Comparison of ENCODE assay signal across 1 cellular context in genomic region chr19:7832009-7832408, GRCh38.
TF ChIP-seq lines count a peak whose summit lies in the region.

No MANE protein-coding gene starts in this region.

TF ChIP-seq in HepG2, 621 proteins besides CTCF, POLR2A, EP300 and RAD21:
- TF ChIP-seq PAWR (CRISPR knock-in tag; IDR thresholded peaks at IDR 0.05; ENCODE audit: borderline replicate concordance) = no peak
- TF ChIP-seq, protein P1, sequence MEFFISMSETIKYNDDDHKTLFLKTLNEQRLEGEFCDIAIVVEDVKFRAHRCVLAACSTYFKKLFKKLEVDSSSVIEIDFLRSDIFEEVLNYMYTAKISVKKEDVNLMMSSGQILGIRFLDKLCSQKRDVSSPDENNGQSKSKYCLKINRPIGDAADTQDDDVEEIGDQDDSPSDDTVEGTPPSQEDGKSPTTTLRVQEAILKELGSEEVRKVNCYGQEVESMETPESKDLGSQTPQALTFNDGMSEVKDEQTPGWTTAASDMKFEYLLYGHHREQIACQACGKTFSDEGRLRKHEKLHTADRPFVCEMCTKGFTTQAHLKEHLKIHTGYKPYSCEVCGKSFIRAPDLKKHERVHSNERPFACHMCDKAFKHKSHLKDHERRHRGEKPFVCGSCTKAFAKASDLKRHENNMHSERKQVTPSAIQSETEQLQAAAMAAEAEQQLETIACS (CRISPR knock-in tag; IDR thresholded peaks at IDR 0.05) = no peak
- TF ChIP-seq ZNF619 (CRISPR knock-in tag; IDR thresholded peaks at IDR 0.05) = 0 out of 2 replicates have a peak, but pooled peaks have one; percentile 10
- no peak for TF ChIP-seq MAFG (CRISPR knock-in tag; IDR thresholded peaks at IDR 0.05)
- no peak for TF ChIP-seq PRDM15 (CRISPR knock-in tag; IDR thresholded peaks at IDR 0.05)
- TF ChIP-seq ZNF768 (CRISPR knock-in tag; IDR thresholded peaks at IDR 0.05) = no peak
